In the genomic region with DNA sequence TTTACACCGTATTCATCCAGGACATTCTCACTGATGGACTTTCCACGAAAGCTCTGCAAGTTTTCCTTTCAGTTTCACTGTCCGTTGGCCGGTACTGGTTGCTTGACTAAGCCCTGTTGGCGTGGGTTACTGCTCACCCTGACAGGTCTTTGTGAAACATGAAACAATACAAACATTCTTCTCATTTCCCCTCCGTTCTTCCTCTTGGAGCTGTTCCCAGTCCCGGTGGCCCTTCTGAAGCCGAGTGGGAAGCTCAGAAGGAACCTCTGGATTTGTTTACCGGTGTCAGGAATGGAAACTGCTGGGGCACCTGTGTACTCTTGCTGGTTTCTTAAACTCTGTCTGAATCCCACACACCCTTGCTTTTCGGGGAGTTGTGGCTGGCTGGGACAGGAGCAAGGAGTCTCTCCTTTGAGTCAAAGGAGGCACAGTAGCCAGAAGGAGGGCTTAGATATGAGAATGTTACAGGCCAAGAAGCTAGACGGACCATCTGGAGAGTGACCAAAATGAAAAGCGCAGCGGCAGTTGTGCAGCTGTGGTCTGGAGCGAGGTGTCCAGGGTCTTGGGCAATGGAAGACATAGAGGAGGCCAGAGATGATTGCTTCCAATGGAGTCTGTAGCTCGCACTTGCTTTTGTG, we compare ENCODE assay signal across 9 cellular contexts. TPM values are rescaled to one million over a fixed set of nuclear protein-coding genes. Genes with fewer than 3 reads are reported as not detected.
DNase-seq lines count a peak whose midpoint lies in the region; ATAC-seq, FAIRE-seq and TF ChIP-seq lines count a peak whose summit lies in the region.
"Had no signal": no experiment of that assay in that cellular context is flagged by ENCODE, and none has a peak within 500 bp of the region (broad histone marks: within the 10 kb centered on the region; RNA-seq: fewer than 3 reads in every experiment).

No MANE protein-coding gene starts in this region.

- no peaks in the 10 kb centered on the region for H3K36me3 ChIP-seq in CD4-positive, CD25-positive, alpha-beta regulatory T cell (ENCODE audit: control insufficient read depth, insufficient read depth, low read length)
- no peaks in the 10 kb centered on the region for H3K36me3 ChIP-seq in heart left ventricle

- WGBS in heart left ventricle, 4 donors, result 33 to 45% (median 38%) methylated on average over 15 of the region's 15 CpGs

- H3K4me3 ChIP-seq in CD4-positive, CD25-positive, alpha-beta regulatory T cell (ENCODE audit: low read depth, low read length), result peak overlapping the region; percentile 35
- H3K4me3 ChIP-seq in heart left ventricle, result peak overlapping the region in 10 of 12 donors; percentile 24 to 52 (median 42)

- no peaks in the 10 kb centered on the region for H3K4me1 ChIP-seq in CD4-positive, CD25-positive, alpha-beta regulatory T cell (ENCODE audit: control insufficient read depth, insufficient read depth, low read length, poor library complexity, severe bottlenecking)
- H3K4me1 ChIP-seq in heart left ventricle, result peaks cover 0 to 50% (median 11%) of the 10 kb centered on the region in 12 donors

- no peaks in the 10 kb centered on the region for H3K9me3 ChIP-seq in CD4-positive, CD25-positive, alpha-beta regulatory T cell (ENCODE audit: control insufficient read depth in 2 of 2, low read length in 2 of 2)
- H3K9me3 ChIP-seq in heart left ventricle, result no peaks in the 10 kb centered on the region

- H3K27ac ChIP-seq in CD4-positive, CD25-positive, alpha-beta regulatory T cell (ENCODE audit: insufficient read depth, low read length, poor library complexity, severe bottlenecking), result no peak overlapping the region
- H3K27ac ChIP-seq in heart left ventricle, result peak overlapping the region; percentile 34 to 91 (median 82)

- peaks cover 0 to 2% (median 0%) of the 10 kb centered on the region in 4 donors for H3K4me1 Mint-ChIP-seq in CD4-positive, CD25-positive, alpha-beta regulatory T cell
- peaks cover 7% of the 10 kb centered on the region for H3K4me1 Mint-ChIP-seq in activated CD8-positive, alpha-beta T cell treated with anti-CD3 and anti-CD28 coated beads, Interleukin-2, amount 10 ng/mL, durations not matched to agents 7 days and 5 days (ENCODE audit: low read depth)
- H3K4me1 Mint-ChIP-seq in activated naive CD4-positive, alpha-beta T cell treated with anti-CD3 and anti-CD28 coated beads for 36 hours (ENCODE audit: low read depth), result peaks cover 3% of the 10 kb centered on the region

- ATAC-seq in CD4-positive, CD25-positive, alpha-beta regulatory T cell (ENCODE audit: low read depth in 2 of 2), result no peak
- peak; percentile 59 for ATAC-seq in activated CD8-positive, alpha-beta T cell treated with anti-CD3 and anti-CD28 coated beads, Interleukin-2, amount 10 ng/mL, durations not matched to agents 7 days and 5 days
- ATAC-seq in heart left ventricle, result peak; percentile 85 to 97 (median 90)

- CTCF ChIA-PET in activated CD8-positive, alpha-beta T cell treated with anti-CD3 and anti-CD28 coated beads, Interleukin-2, amount 10 ng/mL, durations not matched to agents 7 days and 5 days (lab: Charles Lee), result interaction anchor here (0.7 to 2.6 kb wide), 11 partner anchors 9 to 224 kb away, joined by 3 to 19 read pairs (median 3); no protein-coding TSS in a partner anchor
- CTCF ChIA-PET in activated naive CD4-positive, alpha-beta T cell treated with anti-CD3 and anti-CD28 coated beads for 36 hours (lab: Charles Lee), result interaction anchor here (0.5 to 2.7 kb wide), 7 partner anchors 12 to 1704 kb away, joined by 3 to 13 read pairs (median 4); no protein-coding TSS in a partner anchor

- H3K36me3 Mint-ChIP-seq in CD4-positive, CD25-positive, alpha-beta regulatory T cell, result no peaks in the 10 kb centered on the region
- no peaks in the 10 kb centered on the region for H3K36me3 Mint-ChIP-seq in activated CD8-positive, alpha-beta T cell treated with anti-CD3 and anti-CD28 coated beads, Interleukin-2, amount 10 ng/mL, durations not matched to agents 7 days and 5 days (ENCODE audit: low read depth)
- no peaks in the 10 kb centered on the region for H3K36me3 Mint-ChIP-seq in activated naive CD4-positive, alpha-beta T cell treated with anti-CD3 and anti-CD28 coated beads for 36 hours (ENCODE audit: low read depth)

- intact Hi-C loops in heart left ventricle (cut with DNase I), result loop anchor here in 9 of 10 donors (5.0 to 10.0 kb wide), 7 partner anchors 37 to 589 kb away; no protein-coding TSS in a partner anchor
- intact Hi-C loops in activated naive CD4-positive, alpha-beta T cell treated with anti-CD3 and anti-CD28 coated beads for 36 hours (cut with micrococcal nuclease), result loop anchor here (2.0 kb wide), 1 partner anchor 191 kb away; no protein-coding TSS in a partner anchor

- H3K27ac Mint-ChIP-seq in CD4-positive, CD25-positive, alpha-beta regulatory T cell, result no peak overlapping the region
- H3K27ac Mint-ChIP-seq in activated CD8-positive, alpha-beta T cell treated with anti-CD3 and anti-CD28 coated beads, Interleukin-2, amount 10 ng/mL, durations not matched to agents 7 days and 5 days, result peak overlapping the region; percentile 36
- H3K27ac Mint-ChIP-seq in activated naive CD4-positive, alpha-beta T cell treated with anti-CD3 and anti-CD28 coated beads for 36 hours, result no peak overlapping the region

- H3K27me3 Mint-ChIP-seq in CD4-positive, CD25-positive, alpha-beta regulatory T cell, result peaks cover 26% of the 10 kb centered on the region
- H3K27me3 Mint-ChIP-seq in activated CD8-positive, alpha-beta T cell treated with anti-CD3 and anti-CD28 coated beads, Interleukin-2, amount 10 ng/mL, durations not matched to agents 7 days and 5 days (ENCODE audit: low read depth), result peaks cover 5% of the 10 kb centered on the region
- no peaks in the 10 kb centered on the region for H3K27me3 Mint-ChIP-seq in activated naive CD4-positive, alpha-beta T cell treated with anti-CD3 and anti-CD28 coated beads for 36 hours (ENCODE audit: low read depth)

- no peak for TF ChIP-seq POLR2A in heart left ventricle (IDR thresholded peaks at IDR 0.05)

- no peaks in the 10 kb centered on the region for H3K9me3 Mint-ChIP-seq in CD4-positive, CD25-positive, alpha-beta regulatory T cell
- no peaks in the 10 kb centered on the region for H3K9me3 Mint-ChIP-seq in activated CD8-positive, alpha-beta T cell treated with anti-CD3 and anti-CD28 coated beads, Interleukin-2, amount 10 ng/mL, durations not matched to agents 7 days and 5 days (ENCODE audit: insufficient read depth)
- H3K9me3 Mint-ChIP-seq in activated naive CD4-positive, alpha-beta T cell treated with anti-CD3 and anti-CD28 coated beads for 36 hours, result no peaks in the 10 kb centered on the region

- POLR2A ChIA-PET in activated CD8-positive, alpha-beta T cell treated with anti-CD3 and anti-CD28 coated beads, Interleukin-2, amount 10 ng/mL, durations not matched to agents 7 days and 5 days (lab: Charles Lee), result interaction anchor here (0.6 kb wide), 1 partner anchor 216 kb away, joined by 3 read pairs; no protein-coding TSS in a partner anchor

- peak overlapping the region in 1 of 4 donors; percentile 14 for H3K4me3 Mint-ChIP-seq in CD4-positive, CD25-positive, alpha-beta regulatory T cell
- peak overlapping the region; percentile 46 for H3K4me3 Mint-ChIP-seq in activated CD8-positive, alpha-beta T cell treated with anti-CD3 and anti-CD28 coated beads, Interleukin-2, amount 10 ng/mL, durations not matched to agents 7 days and 5 days
- H3K4me3 Mint-ChIP-seq in activated naive CD4-positive, alpha-beta T cell treated with anti-CD3 and anti-CD28 coated beads for 36 hours, result no peak overlapping the region

- FAIRE-seq in GM19239 (lab: Jason Lieb, UNC) (peak; percentile 96), HTR-8/SVneo (lab: Jason Lieb, UNC) (no peak)

- TF ChIP-seq CTCF in heart left ventricle (IDR thresholded peaks at IDR 0.05), result peak in 1 of 12 donors; percentile 6

- DNase-seq in CD4-positive, CD25-positive, alpha-beta regulatory T cell, result no peak
- DNase-seq in GM19239 (ENCODE audit: insufficient read length, low spot score) (peak; percentile 31), HTR-8/SVneo (ENCODE audit: insufficient read length, low spot score) (peak; percentile 61), heart left ventricle (peak in 4 of 5 donors; percentile 66 to 83 (median 77)), retina (peak; percentile 30)
- DNase-seq in activated CD8-positive, alpha-beta T cell treated with anti-CD3 and anti-CD28 coated beads, Interleukin-2, amount 10 ng/mL, durations not matched to agents 7 days and 5 days, result peak; percentile 29
- no peak for DNase-seq in activated naive CD4-positive, alpha-beta T cell treated with anti-CD3 and anti-CD28 coated beads for 36 hours
- no peak for DNase-seq in activated CD4-positive, alpha-beta T cell treated with anti-CD3 and anti-CD28 coated beads, Interleukin-2, amount 50 U/mL, for 1 hour

- no peaks in the 10 kb centered on the region for H3K27me3 ChIP-seq in CD4-positive, CD25-positive, alpha-beta regulatory T cell (ENCODE audit: control insufficient read depth, insufficient read depth, low read length)
- no peaks in the 10 kb centered on the region for H3K27me3 ChIP-seq in heart left ventricle

RNA-seq across cellular contexts. Expression of gene LYZL2, which starts 45.7 kb away (rescaled TPM):
- total RNA-seq in CD4-positive, CD25-positive, alpha-beta regulatory T cell, result not detected
- not detected for polyA plus RNA-seq in CD4-positive, CD25-positive, alpha-beta regulatory T cell
- total RNA-seq in activated CD8-positive, alpha-beta T cell treated with anti-CD3 and anti-CD28 coated beads, Interleukin-2, amount 10 ng/mL, durations not matched to agents 7 days and 5 days, result not detected
- not detected for total RNA-seq in heart left ventricle
- polyA plus RNA-seq in heart left ventricle, result not detected
- not detected for total RNA-seq in activated naive CD4-positive, alpha-beta T cell treated with anti-CD3 and anti-CD28 coated beads for 36 hours
- total RNA-seq: T-helper 2 cell treated with Interferon-gamma antibody and Interleukin-4, amounts not matched to agents 100 ng/mL and 5 ng/mL, for 36 hours had no signal

Comparison
In these comparisons a context has a peak if more than half of its experiments do, and no peak if none do; other contexts are left out.
1. ATAC-seq: peak in activated CD8-positive, alpha-beta T cell treated with anti-CD3 and anti-CD28 coated beads, Interleukin-2, amount 10 ng/mL, durations not matched to agents 7 days and 5 days (single experiment) and heart left ventricle (4 of 4); none in CD4-positive, CD25-positive, alpha-beta regulatory T cell (0 of 2).
2. DNase-seq: peak in GM19239 (single experiment), HTR-8/SVneo (single experiment), activated CD8-positive, alpha-beta T cell treated with anti-CD3 and anti-CD28 coated beads, Interleukin-2, amount 10 ng/mL, durations not matched to agents 7 days and 5 days (single experiment), heart left ventricle (4 of 5) and retina (single experiment); none in CD4-positive, CD25-positive, alpha-beta regulatory T cell (0 of 3), activated naive CD4-positive, alpha-beta T cell treated with anti-CD3 and anti-CD28 coated beads for 36 hours (single experiment) and activated CD4-positive, alpha-beta T cell treated with anti-CD3 and anti-CD28 coated beads, Interleukin-2, amount 50 U/mL, for 1 hour (single experiment).